Comparison of ENCODE assay signal across 8 cellular contexts in genomic region chr19:18594096-18594823, GRCh38. TPM values are rescaled to one million over a fixed set of nuclear protein-coding genes. Genes with fewer than 3 reads are reported as not detected.
A peak's percentile ranks its signal among the peaks of the same experiment; 100 is the strongest.
DNase-seq lines count a peak whose midpoint lies in the region; ATAC-seq lines count a peak whose summit lies in the region.

No MANE protein-coding gene starts in this region.

- H3K4me3 ChIP-seq in GM08714 (ENCODE audit: low read length) = peak overlapping the region; percentile 2; the same call in 1 of the 2 replicates

- ATAC-seq in activated T-cell treated with anti-CD3 and anti-CD28 coated beads, Interleukin-2, amount 50 U/mL, for 4 hours = peak; percentile 79 to 83
- ATAC-seq in naive thymus-derived CD8-positive, alpha-beta T cell = peak; percentile 73 to 77
- ATAC-seq in stimulated activated naive B cell treated with anti-CD40 and anti-IgM and Interleukin-4, amounts not matched to agents 10 μg/mL and 1 μg/mL and 100 μg/mL, for 72 hours (replicated peaks) = peak; percentile 61 to 73
- ATAC-seq in GM18870 (IDR thresholded peaks at IDR 0.05; ENCODE audit: unreplicated experiment) = no peak

- no peaks in the 10 kb centered on the region for H3K9me3 Mint-ChIP-seq in activated T-cell treated with anti-CD3 and anti-CD28 coated beads, Interleukin-2, amount 50 U/mL, for 4 hours
- H3K9me3 Mint-ChIP-seq in naive thymus-derived CD8-positive, alpha-beta T cell = no peaks in the 10 kb centered on the region
- H3K9me3 Mint-ChIP-seq in stimulated activated naive B cell treated with anti-CD40 and anti-IgM and Interleukin-4, amounts not matched to agents 10 μg/mL and 1 μg/mL and 100 μg/mL, for 72 hours = no peaks in the 10 kb centered on the region

- H3K4me3 Mint-ChIP-seq in activated T-cell treated with anti-CD3 and anti-CD28 coated beads, Interleukin-2, amount 50 U/mL, for 4 hours = peak overlapping the region; percentile 78
- H3K4me3 Mint-ChIP-seq in naive thymus-derived CD8-positive, alpha-beta T cell = peak overlapping the region; percentile 64 to 91 (median 79)
- peak overlapping the region; percentile 81 to 82 for H3K4me3 Mint-ChIP-seq in stimulated activated naive B cell treated with anti-CD40 and anti-IgM and Interleukin-4, amounts not matched to agents 10 μg/mL and 1 μg/mL and 100 μg/mL, for 72 hours

- peaks cover 27% of the 10 kb centered on the region for H3K4me1 Mint-ChIP-seq in activated T-cell treated with anti-CD3 and anti-CD28 coated beads, Interleukin-2, amount 50 U/mL, for 4 hours (ENCODE audit: low read depth)
- peaks cover 14 to 31% (median 30%) of the 10 kb centered on the region in 4 donors for H3K4me1 Mint-ChIP-seq in naive thymus-derived CD8-positive, alpha-beta T cell
- H3K4me1 Mint-ChIP-seq in stimulated activated naive B cell treated with anti-CD40 and anti-IgM and Interleukin-4, amounts not matched to agents 10 μg/mL and 1 μg/mL and 100 μg/mL, for 72 hours = peaks cover 22 to 55% of the 10 kb centered on the region in 2 donors

- DNase-seq in HK-2 (ENCODE audit: unreplicated experiment) (peak; percentile 73), OCI-M2 (lab: John Stamatoyannopoulos, UW; ENCODE audit: unreplicated experiment) (peak; percentile 41), fibroblast of gingiva (ENCODE audit: low read depth) (peak; percentile 75)
- DNase-seq in activated T-cell treated with anti-CD3 and anti-CD28 coated beads, Interleukin-2, amount 50 U/mL, for 4 hours = peak; percentile 75
- DNase-seq in naive thymus-derived CD8-positive, alpha-beta T cell = peak; percentile 66 to 85 (median 78)
- peak; percentile 59 for DNase-seq in stimulated activated naive B cell treated with anti-CD40 and anti-IgM and Interleukin-4, amounts not matched to agents 10 μg/mL and 1 μg/mL and 100 μg/mL, for 72 hours

- peaks cover 10% of the 10 kb centered on the region for H3K27me3 Mint-ChIP-seq in activated T-cell treated with anti-CD3 and anti-CD28 coated beads, Interleukin-2, amount 50 U/mL, for 4 hours (ENCODE audit: low read depth)
- peaks cover 0 to 4% (median 0%) of the 10 kb centered on the region in 5 donors for H3K27me3 Mint-ChIP-seq in naive thymus-derived CD8-positive, alpha-beta T cell
- H3K27me3 Mint-ChIP-seq in stimulated activated naive B cell treated with anti-CD40 and anti-IgM and Interleukin-4, amounts not matched to agents 10 μg/mL and 1 μg/mL and 100 μg/mL, for 72 hours = peaks cover 28 to 35% of the 10 kb centered on the region in 2 donors

- H3K36me3 Mint-ChIP-seq in activated T-cell treated with anti-CD3 and anti-CD28 coated beads, Interleukin-2, amount 50 U/mL, for 4 hours (ENCODE audit: insufficient read depth) = peaks cover 11% of the 10 kb centered on the region
- H3K36me3 Mint-ChIP-seq in naive thymus-derived CD8-positive, alpha-beta T cell = peaks cover 0 to 9% (median 0%) of the 10 kb centered on the region in 3 donors
- peaks cover 14 to 19% of the 10 kb centered on the region in 2 donors for H3K36me3 Mint-ChIP-seq in stimulated activated naive B cell treated with anti-CD40 and anti-IgM and Interleukin-4, amounts not matched to agents 10 μg/mL and 1 μg/mL and 100 μg/mL, for 72 hours

- H3K27ac Mint-ChIP-seq in naive thymus-derived CD8-positive, alpha-beta T cell = peak overlapping the region in 9 of 10 donors; percentile 40 to 89 (median 78)
- H3K27ac Mint-ChIP-seq in stimulated activated naive B cell treated with anti-CD40 and anti-IgM and Interleukin-4, amounts not matched to agents 10 μg/mL and 1 μg/mL and 100 μg/mL, for 72 hours = peak overlapping the region; percentile 92

- POLR2A ChIA-PET in naive thymus-derived CD8-positive, alpha-beta T cell (lab: Charles Lee) = interaction anchor here (0.5 to 4.4 kb wide), 6 partner anchors 18 to 446 kb away, joined by 3 to 19 read pairs (median 4); partner anchors contain the start of gene UBA52

RNA-seq across cellular contexts. Expression of gene REX1BD, which starts 5.7 kb away (rescaled TPM):
- total RNA-seq in activated T-cell treated with anti-CD3 and anti-CD28 coated beads, Interleukin-2, amount 50 U/mL, for 4 hours = 100 to 1,000 TPM in 2 of 3 donors, 10 to 100 TPM in 1; 99.7 to 139 (median 119) TPM
- 100 to 1,000 TPM; 138 to 165 TPM for total RNA-seq in naive thymus-derived CD8-positive, alpha-beta T cell
- polyA plus RNA-seq in naive thymus-derived CD8-positive, alpha-beta T cell = 100 to 1,000 TPM; 165 to 196 (median 176) TPM

RNA-seq across cellular contexts. Expression of gene CRLF1, which starts 12.3 kb away (rescaled TPM):
- total RNA-seq in activated T-cell treated with anti-CD3 and anti-CD28 coated beads, Interleukin-2, amount 50 U/mL, for 4 hours = under 1 TPM in 2 of 3 donors, not detected in 1; 0.32 to 0.76 TPM
- total RNA-seq in naive thymus-derived CD8-positive, alpha-beta T cell = not detected
- 1 to 10 TPM in 1 of 3 donors, under 1 TPM in 1, not detected in 1; 0.55 to 1.1 TPM for polyA plus RNA-seq in naive thymus-derived CD8-positive, alpha-beta T cell

RNA-seq across cellular contexts. Expression of gene TMEM59L, which starts 18.4 kb away (rescaled TPM):
- not detected for total RNA-seq in activated T-cell treated with anti-CD3 and anti-CD28 coated beads, Interleukin-2, amount 50 U/mL, for 4 hours
- not detected for total RNA-seq in naive thymus-derived CD8-positive, alpha-beta T cell
- polyA plus RNA-seq in naive thymus-derived CD8-positive, alpha-beta T cell = under 1 TPM in 2 of 3 donors, not detected in 1; 0.09 to 0.27 TPM

RNA-seq across cellular contexts. Expression of gene UBA52, which starts 22.6 kb away (rescaled TPM):
- 1,000 to 10,000 TPM; 1,928 to 2,027 (median 1,945) TPM for total RNA-seq in activated T-cell treated with anti-CD3 and anti-CD28 coated beads, Interleukin-2, amount 50 U/mL, for 4 hours
- total RNA-seq in naive thymus-derived CD8-positive, alpha-beta T cell = 1,000 to 10,000 TPM; 1,986 to 2,036 TPM
- polyA plus RNA-seq in naive thymus-derived CD8-positive, alpha-beta T cell = 1,000 to 10,000 TPM; 1,743 to 2,077 (median 1,903) TPM

RNA-seq across cellular contexts. Expression of gene KXD1, which starts 36.6 kb away (rescaled TPM):
- 100 to 1,000 TPM; 112 to 129 (median 126) TPM for total RNA-seq in activated T-cell treated with anti-CD3 and anti-CD28 coated beads, Interleukin-2, amount 50 U/mL, for 4 hours
- total RNA-seq in naive thymus-derived CD8-positive, alpha-beta T cell = 10 to 100 TPM; 96.2 to 97.9 TPM
- 10 to 100 TPM; 68.3 to 80.2 (median 79.4) TPM for polyA plus RNA-seq in naive thymus-derived CD8-positive, alpha-beta T cell
